In the genomic region with DNA sequence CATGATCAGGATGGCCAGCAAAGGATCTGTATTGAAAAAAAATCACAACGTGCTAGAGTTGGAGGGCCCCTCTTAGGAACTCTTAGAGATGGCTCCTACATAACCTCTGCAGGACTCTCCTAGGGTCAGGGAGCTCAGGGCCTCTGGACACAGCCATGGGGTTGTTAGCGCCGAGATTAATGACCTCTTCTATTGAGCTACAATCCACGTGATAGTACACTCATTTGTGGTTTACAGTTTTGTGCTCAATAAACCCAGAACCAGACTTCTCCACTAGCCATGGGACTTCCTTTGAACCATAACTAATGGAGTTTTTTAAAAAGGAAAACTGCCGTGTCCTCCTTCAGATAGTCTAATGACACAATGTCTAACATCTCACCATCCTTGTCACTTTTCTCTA, we compare ENCODE assay signal across 2 cellular contexts.
TF ChIP-seq lines count a peak whose summit lies in the region.

No MANE protein-coding gene starts in this region.

TF ChIP-seq in liver, 16 proteins besides CTCF, POLR2A, EP300 and RAD21:
- TF ChIP-seq FOXA2 (IDR thresholded peaks at IDR 0.05) (no peak), HNF4A (conservative IDR thresholded peaks at IDR 0.05) (peak in 1 of 2 donors; percentile 26), RXRA (IDR thresholded peaks at IDR 0.05) (peak; percentile 71 to 83)

TF ChIP-seq in HepG2, 621 proteins besides CTCF, POLR2A, EP300 and RAD21:
- no peak for TF ChIP-seq NR1H2 (CRISPR knock-in tag; IDR thresholded peaks at IDR 0.05; ENCODE audit: borderline replicate concordance, low read depth)
